In genomic region chr21:34642211-34643075, GRCh38 we compare ENCODE assay signal across 9 cellular contexts. TPM values are rescaled to one million over a fixed set of nuclear protein-coding genes. Genes with fewer than 3 reads are reported as not detected.
DNase-seq lines count a peak whose midpoint lies in the region; ATAC-seq and TF ChIP-seq lines count a peak whose summit lies in the region.
"Had no signal": no experiment of that assay in that cellular context is flagged by ENCODE, and none has a peak within 500 bp of the region (broad histone marks: within the 10 kb centered on the region; RNA-seq: fewer than 3 reads in every experiment).

No MANE protein-coding gene starts in this region.

- H3K9me3 Mint-ChIP-seq in CD8-positive, alpha-beta T cell = no peaks in the 10 kb centered on the region

- H3K27me3 ChIP-seq in CD8-positive, alpha-beta T cell (ENCODE audit: insufficient read depth, low read length) = no peaks in the 10 kb centered on the region
- H3K27me3 ChIP-seq in right lobe of liver (no peaks in the 10 kb centered on the region), spleen (replicated peaks in 1 of 7) (peaks cover 0 to 3% (median 0%) of the 10 kb centered on the region in 7 donors)

- CTCF ChIA-PET in CD8-positive, alpha-beta T cell (lab: Charles Lee) = interaction anchor here (1.4 kb wide), 1 partner anchor 13 kb away, joined by 3 read pairs; no protein-coding TSS in a partner anchor

- H3K9me3 ChIP-seq in CD8-positive, alpha-beta T cell (ENCODE audit: low read length) = no peaks in the 10 kb centered on the region
- H3K9me3 ChIP-seq in right lobe of liver (no peaks in the 10 kb centered on the region), spleen (no peaks in the 10 kb centered on the region)

- no peaks in the 10 kb centered on the region for H3K36me3 ChIP-seq in CD8-positive, alpha-beta T cell (ENCODE audit: insufficient read depth, low read length)
- no peaks in the 10 kb centered on the region for H3K36me3 ChIP-seq in right lobe of liver
- no peaks in the 10 kb centered on the region for H3K36me3 ChIP-seq in spleen

- H3K36me3 Mint-ChIP-seq in CD8-positive, alpha-beta T cell = no peaks in the 10 kb centered on the region

- TF ChIP-seq POLR2A in right lobe of liver (IDR thresholded peaks at IDR 0.05) = no peak
- no peak for TF ChIP-seq POLR2A in spleen (IDR thresholded peaks at IDR 0.05)

- peaks cover 16% of the 10 kb centered on the region for H3K4me1 Mint-ChIP-seq in CD8-positive, alpha-beta T cell (ENCODE audit: low read depth)

- H3K4me1 ChIP-seq in CD8-positive, alpha-beta T cell (ENCODE audit: insufficient read depth, low read length) = peaks cover 7% of the 10 kb centered on the region
- no peaks in the 10 kb centered on the region for H3K4me1 ChIP-seq in right lobe of liver
- peaks cover 0 to 14% (median 11%) of the 10 kb centered on the region in 6 donors for H3K4me1 ChIP-seq in spleen

- in situ Hi-C loops in SK-MEL-5 (cut with HindIII; ENCODE audit: low pct_unique_long_range_greater_than_20kb, low sequenced_read_pairs) (no loop called here), ACHN (cut with HindIII; ENCODE audit: low pct_ligation_motif_present, low pct_unique_long_range_greater_than_20kb, low sequenced_read_pairs) (no loop called here)

- WGBS in right lobe of liver (ENCODE audit: insufficient coverage, low coverage, low lambda C conversion rate, missing lambda C conversion rate) = 74% methylated on average over 5 of the region's 7 CpGs
- 57 to 64% (median 62%) methylated on average over 7 of the region's 7 CpGs for WGBS in spleen, 5 donors

- H3K4me3 Mint-ChIP-seq in CD8-positive, alpha-beta T cell = no peak overlapping the region

- TF ChIP-seq CTCF in CD8-positive, alpha-beta T cell (IDR thresholded peaks at IDR 0.05) = no peak
- TF ChIP-seq CTCF in right lobe of liver (IDR thresholded peaks at IDR 0.05) = no peak
- no peak for TF ChIP-seq CTCF in spleen (IDR thresholded peaks at IDR 0.05 in 8 of 11, conservative IDR thresholded peaks at IDR 0.05 in 3 of 11)

- no peak overlapping the region for H3K27ac ChIP-seq in CD8-positive, alpha-beta T cell (ENCODE audit: low read depth, low read length)
- H3K27ac ChIP-seq in right lobe of liver (no peak overlapping the region), spleen (no peak overlapping the region)

- intact Hi-C loops in CD8-positive, alpha-beta T cell (cut with DNase I, micrococcal nuclease) = no loop called here
- intact Hi-C loops in right lobe of liver (cut with DNase I) = no loop called here
- intact Hi-C loops in spleen (cut with DNase I; ENCODE audit: low total_unique reads) = no loop called here

- H3K4me3 ChIP-seq in CD8-positive, alpha-beta T cell (ENCODE audit: low read depth, low read length) = no peak overlapping the region
- H3K4me3 ChIP-seq in right lobe of liver = no peak overlapping the region
- H3K4me3 ChIP-seq in spleen = no peak overlapping the region

- H3K27me3 Mint-ChIP-seq in CD8-positive, alpha-beta T cell (ENCODE audit: low read depth) = peaks cover 2% of the 10 kb centered on the region

- peak; percentile 96 for DNase-seq in A172 (ENCODE audit: low spot score)
- peak; percentile 43 for DNase-seq in SK-MEL-5 (ENCODE audit: low read depth, low spot score)
- no peak for DNase-seq in CD8-positive, alpha-beta T cell
- DNase-seq in right lobe of liver = no peak
- no peak for DNase-seq in ACHN
- no peak for DNase-seq in spleen

- no peak overlapping the region for H3K27ac Mint-ChIP-seq in CD8-positive, alpha-beta T cell

- ATAC-seq in GM18907 (IDR thresholded peaks at IDR 0.05; ENCODE audit: unreplicated experiment) = peak; percentile 67
- peak; percentile 49 for ATAC-seq in HG02943 (IDR thresholded peaks at IDR 0.05; ENCODE audit: low read depth, unreplicated experiment)
- no peak for ATAC-seq in CD8-positive, alpha-beta T cell
- no peak for ATAC-seq in right lobe of liver
- ATAC-seq: Right ventricle myocardium inferior had no signal

- POLR2A ChIA-PET in CD8-positive, alpha-beta T cell (lab: Charles Lee) = no interaction called here

RNA-seq across cellular contexts. Expression of gene CLIC6, which starts 26.4 kb away (rescaled TPM):
- total RNA-seq in A172 (2014; rRNA removed; shearing (Covaris generic)) = not detected in 2 replicates
- total RNA-seq in SK-MEL-5 (2014; rRNA removed; shearing (Covaris generic)) = not detected in 2 replicates
- 0.02 TPM in 1 of 2 replicates, not detected in the other for polyA plus RNA-seq in SK-MEL-5 (2015; cell fraction: cytosol; rRNA removed)
- polyA plus RNA-seq in SK-MEL-5 (2015; cell fraction: nucleus; rRNA removed) = not detected in 2 replicates
- total RNA-seq in CD8-positive, alpha-beta T cell = under 1 TPM; 0.08 to 0.16 TPM
- total RNA-seq in right lobe of liver (under 1 TPM; 0.25 to 0.63 (median 0.43) TPM), spleen (1 to 10 TPM in 5 of 7 donors, under 1 TPM in 2; 0.93 to 1.9 (median 1.3) TPM)
- 1 to 10 TPM; 1.1 to 1.8 (median 1.1) TPM for polyA plus RNA-seq in spleen

RNA-seq across cellular contexts. Expression of gene RCAN1, which starts 27.5 kb away (rescaled TPM):
- 56.2 and 61.5 TPM in 2 replicates for total RNA-seq in A172 (2014; rRNA removed; shearing (Covaris generic))
- 47.8 and 55.0 TPM in 2 replicates for total RNA-seq in SK-MEL-5 (2014; rRNA removed; shearing (Covaris generic))
- 72.1 and 78.8 TPM in 2 replicates for polyA plus RNA-seq in SK-MEL-5 (2015; cell fraction: cytosol; rRNA removed)
- 48.0 and 49.4 TPM in 2 replicates for polyA plus RNA-seq in SK-MEL-5 (2015; cell fraction: nucleus; rRNA removed)
- total RNA-seq in CD8-positive, alpha-beta T cell = 1 to 10 TPM in 1 of 2 experiments, under 1 TPM in 1; 0.73 to 1.0 TPM
- total RNA-seq in right lobe of liver (10 to 100 TPM; 34.3 to 71.0 (median 55.4) TPM), spleen (10 to 100 TPM; 14.0 to 28.6 (median 14.8) TPM)
- polyA plus RNA-seq in spleen = 10 to 100 TPM in 1 of 3 donors, 1 to 10 TPM in 2; 5.3 to 15.9 (median 8.1) TPM

Comparison
In these comparisons a context has a peak if more than half of its experiments do, and no peak if none do; other contexts are left out.
1. DNase-seq: peak in A172 (single experiment) and SK-MEL-5 (single experiment); none in CD8-positive, alpha-beta T cell (0 of 7), right lobe of liver (0 of 3), ACHN (single experiment) and spleen (single experiment).
2. ATAC-seq: peak in GM18907 (single experiment) and HG02943 (single experiment); none in CD8-positive, alpha-beta T cell (single experiment) and right lobe of liver (0 of 4).
3. RNA of gene RCAN1, which starts 27.5 kb away (total RNA-seq): 56.2 to 61.5 TPM in A172, 34.3 to 71.0 TPM in right lobe of liver, 47.8 to 55.0 TPM in SK-MEL-5 and 14.0 to 28.6 TPM in spleen; 0.73 to 1.0 TPM in CD8-positive, alpha-beta T cell; every median in the first group is over 4 times any median in the second.